8 cellular contexts compared by ENCODE assay signal in the genomic region with DNA sequence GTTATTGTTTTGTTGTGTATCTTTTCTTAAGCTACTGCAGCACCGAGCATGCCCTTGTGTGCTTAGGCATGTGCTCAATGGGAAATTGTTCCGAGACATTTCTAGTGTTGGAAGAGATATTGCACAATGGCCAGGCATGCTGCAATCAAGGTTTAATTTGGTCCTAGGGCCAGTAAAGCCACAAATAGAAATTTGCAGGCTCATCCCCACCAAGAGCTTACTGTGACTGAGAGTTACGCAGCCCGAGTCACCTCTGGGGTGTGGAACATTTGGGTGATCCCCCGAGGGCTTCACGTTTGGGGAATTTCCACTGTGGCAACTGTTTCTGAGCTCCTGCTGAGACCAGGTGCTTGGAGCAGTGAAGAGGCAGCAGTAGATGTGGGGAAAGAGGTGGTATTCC.
DNase-seq lines count a peak whose midpoint lies in the region; ATAC-seq, FAIRE-seq and TF ChIP-seq lines count a peak whose summit lies in the region.

No MANE protein-coding gene starts in this region.

- H3K4me1 ChIP-seq in fibroblast of lung (ENCODE audit: control insufficient read depth, extremely low read depth, insufficient read depth, low read length) = peaks cover 12% of the 10 kb centered on the region
- no peaks in the 10 kb centered on the region for H3K4me1 ChIP-seq in small intestine (ENCODE audit: control insufficient read depth in 2 of 2, insufficient read depth in 1 of 2, low read depth in 1 of 2, low read length in 1 of 2)
- H3K4me1 ChIP-seq in prostate gland (replicated peaks) = no peaks in the 10 kb centered on the region

- peak; percentile 87 for DNase-seq in SKM-1 treated with dmso at 0.1 percent for 144 hours (lab: John Stamatoyannopoulos, UW; ENCODE audit: unreplicated experiment)
- peak; percentile 17 to 44 for DNase-seq in fibroblast of lung (ENCODE audit: low read depth in 2 of 2)
- peak; percentile 39 to 41 for DNase-seq in stimulated activated CD8-positive, alpha-beta memory T cell treated with anti-CD3 and anti-CD28 coated beads, Interleukin-15, amount 100 ng/mL, for 48 hours (ENCODE audit: low read depth in 2 of 2)
- DNase-seq in Calu3 = no peak
- no peak for DNase-seq in small intestine
- no peak for DNase-seq in prostate gland (ENCODE audit: low spot score)

- H3K4me1 Mint-ChIP-seq in Calu3 (ENCODE audit: low read depth, unreplicated experiment) = no peaks in the 10 kb centered on the region

- TF ChIP-seq POLR2A in prostate gland (IDR thresholded peaks at IDR 0.05) = no peak

- H3K27ac Mint-ChIP-seq in Calu3 (ENCODE audit: unreplicated experiment) = no peak overlapping the region

- no TSS peak for BruUV-seq in Calu3 (replicated peaks; lab: Mats Ljungman, UMichigan)

- ATAC-seq in GM21423 (IDR thresholded peaks at IDR 0.05; ENCODE audit: unreplicated experiment) (peak; percentile 40), GM21737 (IDR thresholded peaks at IDR 0.05; ENCODE audit: unreplicated experiment) (no peak)

- H3K27me3 ChIP-seq in fibroblast of lung (ENCODE audit: control insufficient read depth, insufficient read depth, low read length) (no peaks in the 10 kb centered on the region), small intestine (ENCODE audit: control insufficient read depth in 2 of 2, insufficient read depth in 2 of 2, low read length in 2 of 2) (no peaks in the 10 kb centered on the region), prostate gland (replicated peaks; ENCODE audit: insufficient read depth) (no peaks in the 10 kb centered on the region)

- H3K79me2 ChIP-seq in fibroblast of lung (ENCODE audit: control insufficient read depth, insufficient read depth, low read length) = no peaks in the 10 kb centered on the region

- H3K4me3 ChIP-seq in fibroblast of lung (replicated peaks in 1 of 4; ENCODE audit: control extremely low read depth in 1 of 4, insufficient read depth in 1 of 4, low read depth in 3 of 4, low read length in 4 of 4) = no peak overlapping the region
- H3K4me3 ChIP-seq in small intestine (ENCODE audit: low read depth in 1 of 2, low read length in 2 of 2) = no peak overlapping the region
- H3K4me3 ChIP-seq in prostate gland = no peak overlapping the region

- H3K9me3 ChIP-seq in fibroblast of lung (ENCODE audit: control insufficient read depth, insufficient read depth, low read depth, low read length) = no peaks in the 10 kb centered on the region
- H3K9me3 ChIP-seq in small intestine (ENCODE audit: control insufficient read depth, low read depth) = no peaks in the 10 kb centered on the region
- no peaks in the 10 kb centered on the region for H3K9me3 ChIP-seq in prostate gland

- intact Hi-C loops in Calu3 (cut with micrococcal nuclease; ENCODE audit: unreplicated experiment) (no loop called here), prostate gland (cut with DNase I) (no loop called here)

- no peaks in the 10 kb centered on the region for H3K9me3 Mint-ChIP-seq in Calu3 (ENCODE audit: low read depth, unreplicated experiment)

- H4K20me1 ChIP-seq in fibroblast of lung (ENCODE audit: control insufficient read depth, extremely low read depth, insufficient read depth, low read length) = no peaks in the 10 kb centered on the region

- no peak for TF ChIP-seq CTCF in fibroblast of lung (conservative IDR thresholded peaks at IDR 0.05 in 1 of 2, IDR thresholded peaks at IDR 0.05 in 1 of 2; ENCODE audit: low read depth in 1 of 2, low read length in 2 of 2)
- no peak for TF ChIP-seq CTCF in Calu3 (IDR thresholded peaks at IDR 0.05; ENCODE audit: unreplicated experiment)
- no peak for TF ChIP-seq CTCF in prostate gland (IDR thresholded peaks at IDR 0.05)

- H3K9ac ChIP-seq in fibroblast of lung (ENCODE audit: insufficient read depth, low read length) = no peak overlapping the region

- H3K36me3 ChIP-seq in fibroblast of lung (ENCODE audit: control insufficient read depth, insufficient read depth, low read length) = no peaks in the 10 kb centered on the region
- H3K36me3 ChIP-seq in small intestine (ENCODE audit: control insufficient read depth in 2 of 2, insufficient read depth in 2 of 2, low read length in 2 of 2) = peaks cover 0 to 2% of the 10 kb centered on the region in 2 donors
- H3K36me3 ChIP-seq in prostate gland = no peaks in the 10 kb centered on the region

- H2AFZ ChIP-seq in fibroblast of lung (ENCODE audit: low read length) = no peak overlapping the region

- H3K36me3 Mint-ChIP-seq in Calu3 (ENCODE audit: insufficient read depth, unreplicated experiment) = no peaks in the 10 kb centered on the region

- CTCF ChIA-PET in Calu3 (lab: Charles Lee) = no interaction called here

- 77 to 86% (median 82%) methylated on average over 6 of the region's 6 CpGs for WGBS in small intestine, 3 donors
- WGBS in prostate gland = 73% methylated on average over 6 of the region's 6 CpGs

- H3K4me2 ChIP-seq in fibroblast of lung (ENCODE audit: extremely low read depth, insufficient read depth, low read length) = no peak overlapping the region

- no peaks in the 10 kb centered on the region for H3K27me3 Mint-ChIP-seq in Calu3 (ENCODE audit: unreplicated experiment)

- FAIRE-seq in small intestine (lab: Jason Lieb, UNC) = no peak

- no peak overlapping the region for H3K27ac ChIP-seq in fibroblast of lung (ENCODE audit: insufficient read depth, low read length)
- no peak overlapping the region for H3K27ac ChIP-seq in small intestine (ENCODE audit: low read depth in 1 of 2, low read length in 1 of 2)
- no peak overlapping the region for H3K27ac ChIP-seq in prostate gland

- H3K4me3 Mint-ChIP-seq in Calu3 (ENCODE audit: low read depth, unreplicated experiment) = no peak overlapping the region

Comparison
In these comparisons a context has a peak if more than half of its experiments do, and no peak if none do; other contexts are left out.
1. DNase-seq: peak in SKM-1 treated with dmso at 0.1 percent for 144 hours (single experiment), fibroblast of lung (2 of 2) and stimulated activated CD8-positive, alpha-beta memory T cell treated with anti-CD3 and anti-CD28 coated beads, Interleukin-15, amount 100 ng/mL, for 48 hours (2 of 2); none in Calu3 (single experiment), small intestine (single experiment) and prostate gland (single experiment).